ENCODE assay signal across 28 cellular contexts in the genomic region with DNA sequence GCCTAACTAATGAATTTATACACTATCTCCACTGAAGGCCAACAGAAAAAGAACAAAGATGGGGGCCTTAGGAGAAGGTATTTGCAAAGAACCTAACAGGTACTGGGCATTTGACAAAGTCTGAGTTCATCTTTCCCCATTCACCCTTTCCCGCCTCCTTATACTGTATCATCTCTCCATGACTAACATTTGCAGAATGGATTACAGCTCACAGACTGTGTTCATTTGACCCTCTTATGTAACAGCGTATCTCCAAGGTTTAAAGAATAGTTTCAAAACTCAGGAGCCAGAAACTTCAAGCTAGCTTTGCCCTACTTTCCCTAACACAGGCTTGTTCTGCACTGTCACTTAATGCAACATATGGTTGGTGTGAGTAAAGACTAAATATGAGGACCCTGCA.
"Had no signal": no experiment of that assay in that cellular context is flagged by ENCODE, and none has a peak within 500 bp of the region (broad histone marks: within the 10 kb centered on the region; RNA-seq: fewer than 3 reads in every experiment).

No MANE protein-coding gene starts in this region.

- H3K4me1 Mint-ChIP-seq: activated CD4-positive, alpha-beta memory T cell treated with anti-CD3 and anti-CD28 coated beads, Interleukin-2, amount 10 ng/mL, durations not matched to agents 7 days and 5 days; activated CD4-positive, alpha-beta T cell treated with anti-CD3 and anti-CD28 coated beads, Interleukin-2, amount 10 ng/mL, durations not matched to agents 24 days and 14 days; activated naive CD4-positive, alpha-beta T cell treated with anti-CD3 and anti-CD28 coated beads, Interleukin-2, amount 10 ng/mL, durations not matched to agents 7 days and 5 days; nephron; stimulated activated effector memory CD8-positive, alpha-beta T cell treated with anti-CD3 and anti-CD28 coated beads, Interleukin-12 subunit alpha, Interleukin-12 subunit beta, amount 100 ng/mL, for 72 hours had no signal

- H3K27ac Mint-ChIP-seq: activated CD4-positive, alpha-beta memory T cell treated with anti-CD3 and anti-CD28 coated beads, Interleukin-2, amount 10 ng/mL, durations not matched to agents 7 days and 5 days; activated CD4-positive, alpha-beta T cell treated with anti-CD3 and anti-CD28 coated beads, Interleukin-2, amount 10 ng/mL, durations not matched to agents 24 days and 14 days; activated naive CD4-positive, alpha-beta T cell treated with anti-CD3 and anti-CD28 coated beads, Interleukin-2, amount 10 ng/mL, durations not matched to agents 7 days and 5 days; activated T-cell treated with anti-CD3 and anti-CD28 coated beads, Interleukin-2, amount 50 U/mL, for 24 hours; nephron; progenitor cell of endocrine pancreas; stimulated activated effector memory CD8-positive, alpha-beta T cell treated with anti-CD3 and anti-CD28 coated beads, Interleukin-12 subunit alpha, Interleukin-12 subunit beta, amount 100 ng/mL, for 72 hours; stimulated activated naive CD8-positive, alpha-beta T cell treated with anti-CD3 and anti-CD28 coated beads, Interleukin-15, Interleukin-2, amounts not matched to agents 100 ng/mL and 50 ng/mL, for 24 hours had no signal

- DNase-seq: activated CD4-positive, alpha-beta memory T cell treated with anti-CD3 and anti-CD28 coated beads, Interleukin-2, amount 10 ng/mL, durations not matched to agents 7 days and 5 days; activated CD4-positive, alpha-beta T cell treated with anti-CD3 and anti-CD28 coated beads, Interleukin-2, amount 10 ng/mL, durations not matched to agents 24 days and 14 days; activated CD4-positive, CD25-positive, alpha-beta regulatory T cell treated with anti-CD3 and anti-CD28 coated beads, Interleukin-2, amount 50 U/mL, for 72 hours; activated CD8-positive, alpha-beta memory T cell treated with anti-CD3 and anti-CD28 coated beads, Interleukin-2, amount 50 U/mL, for 48 hours; activated gamma-delta T cell; activated naive CD4-positive, alpha-beta T cell treated with anti-CD3 and anti-CD28 coated beads, Interleukin-2, amount 10 ng/mL, durations not matched to agents 7 days and 5 days; activated T-cell treated with anti-CD3 and anti-CD28 coated beads, Interleukin-2, amount 50 U/mL, for 24 hours; amygdala; colonic mucosa; effector memory CD4-positive, alpha-beta T cell; erythroblast; foreskin melanocyte; left ventricle myocardium superior; mammary epithelial cell; ovary; right lobe of liver; small intestine; stimulated activated CD4-positive, alpha-beta T cell treated with anti-CD3 and anti-CD28 coated beads, Interleukin-4, amount 100 ng/mL, for 24 hours; substantia nigra; upper lobe of left lung had no signal

- H3K27me3 Mint-ChIP-seq: activated CD4-positive, alpha-beta memory T cell treated with anti-CD3 and anti-CD28 coated beads, Interleukin-2, amount 10 ng/mL, durations not matched to agents 7 days and 5 days had no signal

- H3K9me3 ChIP-seq: colonic mucosa, ovary, right lobe of liver, upper lobe of left lung, vagina had no signal

- H3K4me3 ChIP-seq: colonic mucosa, ovary, right lobe of liver, upper lobe of left lung, vagina had no signal

- FAIRE-seq: islet of Langerhans, small intestine, TTC549 had no signal

- H3K36me3 Mint-ChIP-seq: activated naive CD4-positive, alpha-beta T cell treated with anti-CD3 and anti-CD28 coated beads, Interleukin-2, amount 10 ng/mL, durations not matched to agents 7 days and 5 days; stimulated activated effector memory CD8-positive, alpha-beta T cell treated with anti-CD3 and anti-CD28 coated beads, Interleukin-12 subunit alpha, Interleukin-12 subunit beta, amount 100 ng/mL, for 72 hours had no signal

- H3K4me3 Mint-ChIP-seq: activated CD4-positive, alpha-beta memory T cell treated with anti-CD3 and anti-CD28 coated beads, Interleukin-2, amount 10 ng/mL, durations not matched to agents 7 days and 5 days; activated CD4-positive, alpha-beta T cell treated with anti-CD3 and anti-CD28 coated beads, Interleukin-2, amount 10 ng/mL, durations not matched to agents 24 days and 14 days; activated naive CD4-positive, alpha-beta T cell treated with anti-CD3 and anti-CD28 coated beads, Interleukin-2, amount 10 ng/mL, durations not matched to agents 7 days and 5 days; activated T-cell treated with anti-CD3 and anti-CD28 coated beads, Interleukin-2, amount 50 U/mL, for 24 hours; nephron; stimulated activated effector memory CD8-positive, alpha-beta T cell treated with anti-CD3 and anti-CD28 coated beads, Interleukin-12 subunit alpha, Interleukin-12 subunit beta, amount 100 ng/mL, for 72 hours; stimulated activated naive CD8-positive, alpha-beta T cell treated with anti-CD3 and anti-CD28 coated beads, Interleukin-15, Interleukin-2, amounts not matched to agents 100 ng/mL and 50 ng/mL, for 24 hours had no signal

- H3K9me3 Mint-ChIP-seq: activated CD4-positive, alpha-beta memory T cell treated with anti-CD3 and anti-CD28 coated beads, Interleukin-2, amount 10 ng/mL, durations not matched to agents 7 days and 5 days; activated CD4-positive, alpha-beta T cell treated with anti-CD3 and anti-CD28 coated beads, Interleukin-2, amount 10 ng/mL, durations not matched to agents 24 days and 14 days; activated naive CD4-positive, alpha-beta T cell treated with anti-CD3 and anti-CD28 coated beads, Interleukin-2, amount 10 ng/mL, durations not matched to agents 7 days and 5 days; activated T-cell treated with anti-CD3 and anti-CD28 coated beads, Interleukin-2, amount 50 U/mL, for 24 hours; stimulated activated effector memory CD8-positive, alpha-beta T cell treated with anti-CD3 and anti-CD28 coated beads, Interleukin-12 subunit alpha, Interleukin-12 subunit beta, amount 100 ng/mL, for 72 hours; stimulated activated naive CD8-positive, alpha-beta T cell treated with anti-CD3 and anti-CD28 coated beads, Interleukin-15, Interleukin-2, amounts not matched to agents 100 ng/mL and 50 ng/mL, for 24 hours had no signal

- H3K4me1 ChIP-seq: colonic mucosa, right lobe of liver, upper lobe of left lung, vagina had no signal

- H3K36me3 ChIP-seq: colonic mucosa, ovary, right lobe of liver, vagina had no signal

- ATAC-seq: left ventricle myocardium superior; right lobe of liver; stimulated activated effector memory CD8-positive, alpha-beta T cell treated with anti-CD3 and anti-CD28 coated beads, Interleukin-12 subunit alpha, Interleukin-12 subunit beta, amount 100 ng/mL, for 72 hours had no signal

- H3K27me3 ChIP-seq: colonic mucosa, ovary, right lobe of liver, upper lobe of left lung, vagina had no signal

- H3K27ac ChIP-seq: colonic mucosa, ovary, right lobe of liver, upper lobe of left lung, vagina, VCaP had no signal
